Comparison of ENCODE assay signal across 11 cellular contexts in genomic region chr9:109968332-109968657, GRCh38.
DNase-seq lines count a peak whose midpoint lies in the region; ATAC-seq and TF ChIP-seq lines count a peak whose summit lies in the region.
"Had no signal": no experiment of that assay in that cellular context is flagged by ENCODE, and none has a peak within 500 bp of the region (broad histone marks: within the 10 kb centered on the region; RNA-seq: fewer than 3 reads in every experiment).

No MANE protein-coding gene starts in this region.

- intact Hi-C loops in ascending aorta (cut with DNase I) = no loop called here
- intact Hi-C loops in spleen (cut with DNase I; ENCODE audit: low total_unique reads) = loop anchor here (5.0 to 10.0 kb wide), 2 partner anchors 51 to 77 kb away; no protein-coding TSS in a partner anchor

- peak overlapping the region; percentile 78 for H3K27ac Mint-ChIP-seq in activated CD8-positive, alpha-beta memory T cell treated with anti-CD3 and anti-CD28 coated beads, Interleukin-2, amount 10 ng/mL, durations not matched to agents 7 days and 5 days

- no peak overlapping the region for H3K4me3 Mint-ChIP-seq in activated CD8-positive, alpha-beta memory T cell treated with anti-CD3 and anti-CD28 coated beads, Interleukin-2, amount 10 ng/mL, durations not matched to agents 7 days and 5 days

- H3K9me3 ChIP-seq in ascending aorta = no peaks in the 10 kb centered on the region
- no peaks in the 10 kb centered on the region for H3K9me3 ChIP-seq in spleen
- H3K9me3 ChIP-seq: SJSA1, tibial artery had no signal

- peaks cover 16% of the 10 kb centered on the region for H3K27me3 Mint-ChIP-seq in activated CD8-positive, alpha-beta memory T cell treated with anti-CD3 and anti-CD28 coated beads, Interleukin-2, amount 10 ng/mL, durations not matched to agents 7 days and 5 days

- H3K4me3 ChIP-seq in ascending aorta (no peak overlapping the region), spleen (no peak overlapping the region)
- H3K4me3 ChIP-seq: SJSA1, tibial artery had no signal

- no peaks in the 10 kb centered on the region for H3K27me3 ChIP-seq in ascending aorta
- no peaks in the 10 kb centered on the region for H3K27me3 ChIP-seq in spleen (replicated peaks in 1 of 7)
- H3K27me3 ChIP-seq: SJSA1, tibial artery had no signal

- no peaks in the 10 kb centered on the region for H3K36me3 ChIP-seq in ascending aorta
- H3K36me3 ChIP-seq in spleen = no peaks in the 10 kb centered on the region
- H3K36me3 ChIP-seq: tibial artery had no signal

- peak; percentile 65 for ATAC-seq in activated CD8-positive, alpha-beta memory T cell treated with anti-CD3 and anti-CD28 coated beads, Interleukin-2, amount 10 ng/mL, durations not matched to agents 7 days and 5 days
- peak; percentile 23 for ATAC-seq in HG03064 (IDR thresholded peaks at IDR 0.05; ENCODE audit: low read depth, unreplicated experiment)

- TF ChIP-seq CTCF in ascending aorta (IDR thresholded peaks at IDR 0.05) (no peak), spleen (IDR thresholded peaks at IDR 0.05 in 8 of 11, conservative IDR thresholded peaks at IDR 0.05 in 3 of 11) (no peak)

- CTCF ChIA-PET in activated CD8-positive, alpha-beta memory T cell treated with anti-CD3 and anti-CD28 coated beads, Interleukin-2, amount 10 ng/mL, durations not matched to agents 7 days and 5 days (lab: Charles Lee) = interaction anchor here (0.7 to 1.1 kb wide), 2 partner anchors 8 to 18 kb away, joined by 3 to 4 read pairs; no protein-coding TSS in a partner anchor

- 5 to 26% (median 14%) methylated on average over 3 of the region's 3 CpGs for WGBS in spleen, 5 donors

- no peaks in the 10 kb centered on the region for H3K36me3 Mint-ChIP-seq in activated CD8-positive, alpha-beta memory T cell treated with anti-CD3 and anti-CD28 coated beads, Interleukin-2, amount 10 ng/mL, durations not matched to agents 7 days and 5 days

- H3K4me1 ChIP-seq in ascending aorta = peaks cover 0 to 12% of the 10 kb centered on the region in 2 donors
- peaks cover 45 to 82% (median 71%) of the 10 kb centered on the region in 6 donors for H3K4me1 ChIP-seq in spleen

- no peak for DNase-seq in activated CD8-positive, alpha-beta memory T cell treated with anti-CD3 and anti-CD28 coated beads, Interleukin-2, amount 10 ng/mL, durations not matched to agents 7 days and 5 days
- no peak for DNase-seq in activated CD8-positive, alpha-beta memory T cell treated with anti-CD3 and anti-CD28 coated beads for 24 hours
- no peak for DNase-seq in ascending aorta (ENCODE audit: low spot score in 2 of 2)
- no peak for DNase-seq in spleen
- no peak for DNase-seq in A172 (ENCODE audit: low spot score)
- no peak for DNase-seq in OCI-M2 (lab: John Stamatoyannopoulos, UW; ENCODE audit: unreplicated experiment)
- DNase-seq in GM03348 (ENCODE audit: low spot score) = no peak
- DNase-seq: glutamatergic neuron, tibial artery had no signal

- H3K4me1 Mint-ChIP-seq in activated CD8-positive, alpha-beta memory T cell treated with anti-CD3 and anti-CD28 coated beads, Interleukin-2, amount 10 ng/mL, durations not matched to agents 7 days and 5 days = peaks cover 36% of the 10 kb centered on the region

- TF ChIP-seq POLR2A in spleen (IDR thresholded peaks at IDR 0.05) = no peak

- no peaks in the 10 kb centered on the region for H3K9me3 Mint-ChIP-seq in activated CD8-positive, alpha-beta memory T cell treated with anti-CD3 and anti-CD28 coated beads, Interleukin-2, amount 10 ng/mL, durations not matched to agents 7 days and 5 days (ENCODE audit: low read depth)

- H3K27ac ChIP-seq in ascending aorta (peak overlapping the region; percentile 10 to 31), spleen (peak overlapping the region; percentile 74 to 88 (median 86))
- H3K27ac ChIP-seq: SJSA1 had no signal
